8 cellular contexts compared by ENCODE assay signal in genomic region chr7:17301491-17302101, GRCh38. TPM values are rescaled to one million over a fixed set of nuclear protein-coding genes. Genes with fewer than 3 reads are reported as not detected.
DNase-seq lines count a peak whose midpoint lies in the region; ATAC-seq, FAIRE-seq and TF ChIP-seq lines count a peak whose summit lies in the region.

No MANE protein-coding gene starts in this region.

- H3K27ac Mint-ChIP-seq in CD4-positive, CD25-positive, alpha-beta regulatory T cell: no peak overlapping the region
- H3K27ac Mint-ChIP-seq in type B pancreatic cell: no peak overlapping the region

- DNase-seq in CD4-positive, CD25-positive, alpha-beta regulatory T cell: peak; percentile 27 to 71 (median 52)
- no peak for DNase-seq in HFF-Myc (ENCODE audit: extremely low read depth, low read depth)
- DNase-seq in T-helper 1 cell: peak in 4 of 5 donors; percentile 6 to 54 (median 26)
- DNase-seq in type B pancreatic cell (ENCODE audit: extremely low spot score, unreplicated experiment): no peak
- no peak for DNase-seq in iPS-NIHi11 (ENCODE audit: low spot score)
- no peak for DNase-seq in GF-D8 (lab: John Stamatoyannopoulos, UW)

- H3K27me3 ChIP-seq in CD4-positive, CD25-positive, alpha-beta regulatory T cell (ENCODE audit: control insufficient read depth, insufficient read depth, low read length): no peaks in the 10 kb centered on the region
- H3K27me3 ChIP-seq in mucosa of stomach (ENCODE audit: control insufficient read depth, insufficient read depth, low read length): no peaks in the 10 kb centered on the region

- H3K36me3 ChIP-seq in CD4-positive, CD25-positive, alpha-beta regulatory T cell (ENCODE audit: control insufficient read depth, insufficient read depth, low read length): no peaks in the 10 kb centered on the region
- H3K36me3 ChIP-seq in mucosa of stomach (ENCODE audit: control insufficient read depth, insufficient read depth, low read length): no peaks in the 10 kb centered on the region

- peak overlapping the region; percentile 99 for H3K4me3 ChIP-seq in CD4-positive, CD25-positive, alpha-beta regulatory T cell (ENCODE audit: low read depth, low read length)
- H3K4me3 ChIP-seq in HFF-Myc (replicated peaks; ENCODE audit: low read depth, low read length) (peak overlapping the region; percentile 92), mucosa of stomach (ENCODE audit: low read length) (no peak overlapping the region)

- FAIRE-seq in colon (lab: Jason Lieb, UNC): peak; percentile 62

- H3K4me1 ChIP-seq in CD4-positive, CD25-positive, alpha-beta regulatory T cell (ENCODE audit: control insufficient read depth, insufficient read depth, low read length, poor library complexity, severe bottlenecking): peaks cover 68% of the 10 kb centered on the region
- H3K4me1 ChIP-seq in mucosa of stomach (ENCODE audit: control insufficient read depth, insufficient read depth, low read length): peaks cover 43% of the 10 kb centered on the region

- ATAC-seq in CD4-positive, CD25-positive, alpha-beta regulatory T cell (ENCODE audit: low read depth in 2 of 2): no peak

- no peaks in the 10 kb centered on the region for H3K27me3 Mint-ChIP-seq in CD4-positive, CD25-positive, alpha-beta regulatory T cell
- H3K27me3 Mint-ChIP-seq in type B pancreatic cell: peaks cover 21% of the 10 kb centered on the region

- H3K9ac ChIP-seq in mucosa of stomach (ENCODE audit: low read length): peak overlapping the region; percentile 95

- H3K27ac ChIP-seq in CD4-positive, CD25-positive, alpha-beta regulatory T cell (ENCODE audit: insufficient read depth, low read length, poor library complexity, severe bottlenecking): peak overlapping the region; percentile 93

- TF ChIP-seq CTCF in HFF-Myc (IDR thresholded peaks at IDR 0.05; ENCODE audit: low read depth, low read length, missing control alignments) (peak; percentile 39), type B pancreatic cell (conservative IDR thresholded peaks at IDR 0.05) (peak; percentile 85)

- H3K9me3 ChIP-seq in CD4-positive, CD25-positive, alpha-beta regulatory T cell (ENCODE audit: control insufficient read depth in 2 of 2, low read length in 2 of 2): no peaks in the 10 kb centered on the region
- no peaks in the 10 kb centered on the region for H3K9me3 ChIP-seq in mucosa of stomach (ENCODE audit: control insufficient read depth, low read length)

- H3K36me3 Mint-ChIP-seq in CD4-positive, CD25-positive, alpha-beta regulatory T cell: no peaks in the 10 kb centered on the region
- peaks cover 7% of the 10 kb centered on the region for H3K36me3 Mint-ChIP-seq in type B pancreatic cell

- H3K4me3 Mint-ChIP-seq in CD4-positive, CD25-positive, alpha-beta regulatory T cell: peak overlapping the region in 3 of 4 donors; percentile 30 to 89 (median 44)
- H3K4me3 Mint-ChIP-seq in type B pancreatic cell: peak overlapping the region; percentile 53

- H3K4me1 Mint-ChIP-seq in CD4-positive, CD25-positive, alpha-beta regulatory T cell: peaks cover 36 to 66% (median 53%) of the 10 kb centered on the region in 4 donors
- H3K4me1 Mint-ChIP-seq in type B pancreatic cell (ENCODE audit: unreplicated experiment): peaks cover 13% of the 10 kb centered on the region

- peaks cover 0 to 5% (median 0%) of the 10 kb centered on the region in 7 donors for H3K9me3 Mint-ChIP-seq in CD4-positive, CD25-positive, alpha-beta regulatory T cell
- peaks cover 10% of the 10 kb centered on the region for H3K9me3 Mint-ChIP-seq in type B pancreatic cell

RNA-seq across cellular contexts. Expression of gene AHR, which starts 3.1 kb away (rescaled TPM):
- 120 TPM for total RNA-seq in CD4-positive, CD25-positive, alpha-beta regulatory T cell
- polyA plus RNA-seq in CD4-positive, CD25-positive, alpha-beta regulatory T cell: 10 to 100 TPM; 10.3 to 14.1 (median 13.1) TPM
- 41.0 and 66.0 TPM in 2 replicates for total RNA-seq in type B pancreatic cell (ENCODE audit: low replicate concordance)

Comparison
In these comparisons a context has a peak if more than half of its experiments do, and no peak if none do; other contexts are left out.
1. DNase-seq: peak in CD4-positive, CD25-positive, alpha-beta regulatory T cell (3 of 3) and T-helper 1 cell (4 of 5); none in HFF-Myc (single experiment), type B pancreatic cell (single experiment), iPS-NIHi11 (single experiment) and GF-D8 (single experiment).